In the genomic region with DNA sequence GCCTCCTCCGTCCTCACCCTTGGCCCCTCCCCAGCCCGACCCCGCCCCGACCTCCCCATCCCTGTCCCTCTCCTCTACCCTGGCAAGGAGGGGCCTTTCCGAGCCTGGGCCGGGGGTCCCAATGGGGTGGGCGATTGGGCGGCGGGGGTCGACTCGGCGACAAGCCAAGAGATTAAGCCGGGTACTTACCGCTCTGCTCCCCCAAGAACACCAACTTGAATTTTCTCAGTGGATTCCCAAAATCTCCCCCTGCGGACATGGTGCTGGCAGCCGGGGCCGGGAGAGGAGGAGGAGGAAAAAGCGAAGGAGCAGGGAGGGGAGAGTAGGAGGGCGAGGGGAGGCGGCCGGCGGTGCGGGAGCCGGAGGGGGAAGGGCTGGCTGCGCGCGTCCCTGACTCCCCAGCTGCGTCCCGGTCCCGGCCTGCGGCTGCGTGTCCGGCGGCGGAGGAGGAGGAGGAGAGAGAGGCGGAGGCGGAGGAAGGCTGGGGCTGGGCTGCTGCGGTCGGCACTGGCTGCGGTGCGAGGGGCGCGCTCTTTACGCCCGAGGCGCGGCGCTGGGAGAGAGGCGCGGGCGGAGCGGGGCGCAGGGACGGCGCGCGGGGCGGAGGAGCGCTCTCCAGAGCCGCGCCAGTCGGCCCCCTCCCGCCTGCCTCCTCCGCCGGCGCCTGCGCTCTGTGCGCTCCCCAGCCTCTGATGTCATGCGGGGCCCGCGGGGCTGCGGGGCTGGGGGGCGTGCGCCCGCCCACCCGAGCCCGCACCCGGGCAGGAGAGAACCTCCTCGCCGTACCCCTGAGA, we compare ENCODE assay signal across 9 cellular contexts. TPM values are rescaled to one million over a fixed set of nuclear protein-coding genes. Genes with fewer than 3 reads are reported as not detected.
DNase-seq lines count a peak whose midpoint lies in the region; ATAC-seq and TF ChIP-seq lines count a peak whose summit lies in the region.
"Had no signal": no experiment of that assay in that cellular context is flagged by ENCODE, and none has a peak within 500 bp of the region (broad histone marks: within the 10 kb centered on the region; RNA-seq: fewer than 3 reads in every experiment).

TSS of gene RAB6B (minus strand) at position 675 of the 794 bp plus-strand sequence. CDS start at position 259, 416 bp downstream.

- H3K27me3 Mint-ChIP-seq in activated T-cell treated with anti-CD3 and anti-CD28 coated beads, Interleukin-2, amount 50 U/mL, for 72 hours (ENCODE audit: low read depth) = peaks cover 39% of the 10 kb centered on the region
- peaks cover 41 to 44% of the 10 kb centered on the region in 2 donors for H3K27me3 Mint-ChIP-seq in natural killer cell treated with Interleukin-12 subunit alpha and Interleukin-12 subunit beta and Interleukin-15 and Interleukin-18, amount 100 ng/mL, for 72 hours

- H3K36me3 Mint-ChIP-seq in activated T-cell treated with anti-CD3 and anti-CD28 coated beads, Interleukin-2, amount 50 U/mL, for 72 hours (ENCODE audit: insufficient read depth in 2 of 2) = no peaks in the 10 kb centered on the region
- no peaks in the 10 kb centered on the region for H3K36me3 Mint-ChIP-seq in natural killer cell treated with Interleukin-12 subunit alpha and Interleukin-12 subunit beta and Interleukin-15 and Interleukin-18, amount 100 ng/mL, for 72 hours

- H3K9me2 ChIP-seq in Loucy (replicated peaks; ENCODE audit: low read depth, low read length) = no peaks in the 10 kb centered on the region

- H3F3A ChIP-seq in Loucy (ENCODE audit: low read depth) = no peaks in the 10 kb centered on the region

- ATAC-seq in activated T-cell treated with anti-CD3 and anti-CD28 coated beads, Interleukin-2, amount 50 U/mL, for 72 hours (replicated peaks in 1 of 2) = peak; percentile 85 to 88
- ATAC-seq in gastroesophageal sphincter (peak; percentile 83), HG03565 (IDR thresholded peaks at IDR 0.05; ENCODE audit: unreplicated experiment) (no peak)
- peak; percentile 50 to 65 for ATAC-seq in natural killer cell treated with Interleukin-12 subunit alpha and Interleukin-12 subunit beta and Interleukin-15 and Interleukin-18, amount 100 ng/mL, for 72 hours

- TF ChIP-seq POLR2A in gastroesophageal sphincter (IDR thresholded peaks at IDR 0.05) = no peak

- no peaks in the 10 kb centered on the region for H3K9me3 ChIP-seq in Loucy (ENCODE audit: insufficient read depth, low read depth, low read length)
- no peaks in the 10 kb centered on the region for H3K9me3 ChIP-seq in gastroesophageal sphincter

- H4K20me1 ChIP-seq in Loucy (ENCODE audit: insufficient read depth, low read length, poor library complexity, severe bottlenecking) = no peaks in the 10 kb centered on the region

- H3K9ac ChIP-seq in Loucy (ENCODE audit: low read depth, low read length, poor library complexity, severe bottlenecking) = no peak within 1 kb of the TSS

- H3K4me3 Mint-ChIP-seq in activated T-cell treated with anti-CD3 and anti-CD28 coated beads, Interleukin-2, amount 50 U/mL, for 72 hours = peak within 1 kb of the TSS; percentile 80 to 85
- peak within 1 kb of the TSS; percentile 51 for H3K4me3 Mint-ChIP-seq in natural killer cell treated with Interleukin-12 subunit alpha and Interleukin-12 subunit beta and Interleukin-15 and Interleukin-18, amount 100 ng/mL, for 72 hours

- H3K9me3 Mint-ChIP-seq in activated T-cell treated with anti-CD3 and anti-CD28 coated beads, Interleukin-2, amount 50 U/mL, for 72 hours = no peaks in the 10 kb centered on the region
- H3K9me3 Mint-ChIP-seq in natural killer cell treated with Interleukin-12 subunit alpha and Interleukin-12 subunit beta and Interleukin-15 and Interleukin-18, amount 100 ng/mL, for 72 hours = no peaks in the 10 kb centered on the region

- TF ChIP-seq CTCF in Loucy (conservative IDR thresholded peaks at IDR 0.05; ENCODE audit: low read length) = no peak
- no peak for TF ChIP-seq CTCF in gastroesophageal sphincter (IDR thresholded peaks at IDR 0.05)

- peak within 1 kb of the TSS; percentile 83; the same call in 1 of the 2 replicates for H2AFZ ChIP-seq in Loucy (ENCODE audit: low read length)

- H3K4me2 ChIP-seq in Loucy (ENCODE audit: low read depth, low read length, poor library complexity, severe bottlenecking) = peak within 1 kb of the TSS; percentile 66

- H3K27me3 ChIP-seq in Loucy (ENCODE audit: insufficient read depth, low read length, poor library complexity, severe bottlenecking) (peaks cover 12% of the 10 kb centered on the region), gastroesophageal sphincter (peaks cover 4% of the 10 kb centered on the region)

- H3K4me3 ChIP-seq in Loucy (ENCODE audit: low read length, poor library complexity, severe bottlenecking) (peak within 1 kb of the TSS; percentile 65), gastroesophageal sphincter (peak within 1 kb of the TSS; percentile 69 to 83)

- H3K27ac ChIP-seq in gastroesophageal sphincter = peak within 1 kb of the TSS in 3 of 4 donors; percentile 38 to 76 (median 67)
- H3K27ac ChIP-seq: epithelial cell of prostate had no signal

- H3K36me3 ChIP-seq in Loucy (ENCODE audit: insufficient read depth, low read length) (no peaks in the 10 kb centered on the region), gastroesophageal sphincter (no peaks in the 10 kb centered on the region)

- H3K4me1 ChIP-seq in Loucy (ENCODE audit: insufficient read depth, low read length, poor library complexity, severe bottlenecking) = no peaks in the 10 kb centered on the region
- H3K4me1 ChIP-seq in gastroesophageal sphincter = peaks cover 0 to 27% (median 10%) of the 10 kb centered on the region in 3 donors

- no peak for TF ChIP-seq EP300 in gastroesophageal sphincter (IDR thresholded peaks at IDR 0.05)

- no peaks in the 10 kb centered on the region for H3K79me2 ChIP-seq in Loucy (ENCODE audit: insufficient read depth, low read length)

- DNase-seq in NCI-H82 (lab: John Stamatoyannopoulos, UW) = peak; percentile 33
- no peak for DNase-seq in NCI-H82 treated with DMSO at 0.1 percent for 48 hours (lab: John Stamatoyannopoulos, UW; ENCODE audit: unreplicated experiment)
- peak; percentile 33 to 44 for DNase-seq in activated T-cell treated with anti-CD3 and anti-CD28 coated beads, Interleukin-2, amount 50 U/mL, for 72 hours
- no peak for DNase-seq in natural killer cell treated with Interleukin-12 subunit alpha and Interleukin-12 subunit beta and Interleukin-15 and Interleukin-18, amount 100 ng/mL, for 72 hours (ENCODE audit: low spot score)
- DNase-seq in OCI-M2 (lab: John Stamatoyannopoulos, UW; ENCODE audit: unreplicated experiment) = no peak

- no peaks in the 10 kb centered on the region for H3K4me1 Mint-ChIP-seq in activated T-cell treated with anti-CD3 and anti-CD28 coated beads, Interleukin-2, amount 50 U/mL, for 72 hours (ENCODE audit: low read depth)
- H3K4me1 Mint-ChIP-seq in natural killer cell treated with Interleukin-12 subunit alpha and Interleukin-12 subunit beta and Interleukin-15 and Interleukin-18, amount 100 ng/mL, for 72 hours (ENCODE audit: low read depth in 2 of 2) = no peaks in the 10 kb centered on the region

- no peak within 1 kb of the TSS for H3K27ac Mint-ChIP-seq in activated T-cell treated with anti-CD3 and anti-CD28 coated beads, Interleukin-2, amount 50 U/mL, for 72 hours
- H3K27ac Mint-ChIP-seq in natural killer cell treated with Interleukin-12 subunit alpha and Interleukin-12 subunit beta and Interleukin-15 and Interleukin-18, amount 100 ng/mL, for 72 hours = no peak within 1 kb of the TSS

- 1% methylated on average over 25 of the region's 80 CpGs; no CpG with 5 or more reads in 1 of the 2 donors for WGBS in gastroesophageal sphincter (ENCODE audit: low coverage in 1 of 2), 2 donors

RNA-seq across cellular contexts. Expression of gene RAB6B, which starts in this region (rescaled TPM):
- 1 to 10 TPM; 2.6 to 7.2 TPM for total RNA-seq in activated T-cell treated with anti-CD3 and anti-CD28 coated beads, Interleukin-2, amount 50 U/mL, for 72 hours
- 10 to 100 TPM in 2 of 4 donors, 1 to 10 TPM in 2; 5.0 to 16.1 (median 8.7) TPM for total RNA-seq in gastroesophageal sphincter
- total RNA-seq in natural killer cell treated with Interleukin-12 subunit alpha and Interleukin-12 subunit beta and Interleukin-15 and Interleukin-18, amount 100 ng/mL, for 72 hours = under 1 TPM; 0.21 to 0.81 TPM

Comparison
In these comparisons a context has a peak if more than half of its experiments do, and no peak if none do; other contexts are left out.
1. DNase-seq: peak in NCI-H82 (single experiment) and activated T-cell treated with anti-CD3 and anti-CD28 coated beads, Interleukin-2, amount 50 U/mL, for 72 hours (2 of 2); none in NCI-H82 treated with DMSO at 0.1 percent for 48 hours (single experiment), natural killer cell treated with Interleukin-12 subunit alpha and Interleukin-12 subunit beta and Interleukin-15 and Interleukin-18, amount 100 ng/mL, for 72 hours (single experiment) and OCI-M2 (single experiment).
2. Peak in ATAC-seq in natural killer cell treated with Interleukin-12 subunit alpha and Interleukin-12 subunit beta and Interleukin-15 and Interleukin-18, amount 100 ng/mL, for 72 hours; RNA of the gene not detected or under 1 TPM.